ENCODE assay signal across 1 cellular context in genomic region chr16:84541999-84542876, GRCh38.
TF ChIP-seq lines count a peak whose summit lies in the region.

No MANE protein-coding gene starts in this region.

TF ChIP-seq in HepG2, 621 proteins besides CTCF, POLR2A, EP300 and RAD21 (continued from another document):
- TF ChIP-seq E2F2 (CRISPR knock-in tag; IDR thresholded peaks at IDR 0.05; ENCODE audit: borderline replicate concordance) = no peak
- TF ChIP-seq, protein P1, sequence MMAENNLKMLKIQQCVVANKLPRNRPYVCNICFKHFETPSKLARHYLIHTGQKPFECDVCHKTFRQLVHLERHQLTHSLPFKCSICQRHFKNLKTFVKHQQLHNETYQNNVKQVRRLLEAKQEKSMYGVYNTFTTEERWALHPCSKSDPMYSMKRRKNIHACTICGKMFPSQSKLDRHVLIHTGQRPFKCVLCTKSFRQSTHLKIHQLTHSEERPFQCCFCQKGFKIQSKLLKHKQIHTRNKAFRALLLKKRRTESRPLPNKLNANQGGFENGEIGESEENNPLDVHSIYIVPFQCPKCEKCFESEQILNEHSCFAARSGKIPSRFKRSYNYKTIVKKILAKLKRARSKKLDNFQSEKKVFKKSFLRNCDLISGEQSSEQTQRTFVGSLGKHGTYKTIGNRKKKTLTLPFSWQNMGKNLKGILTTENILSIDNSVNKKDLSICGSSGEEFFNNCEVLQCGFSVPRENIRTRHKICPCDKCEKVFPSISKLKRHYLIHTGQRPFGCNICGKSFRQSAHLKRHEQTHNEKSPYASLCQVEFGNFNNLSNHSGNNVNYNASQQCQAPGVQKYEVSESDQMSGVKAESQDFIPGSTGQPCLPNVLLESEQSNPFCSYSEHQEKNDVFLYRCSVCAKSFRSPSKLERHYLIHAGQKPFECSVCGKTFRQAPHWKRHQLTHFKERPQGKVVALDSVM (CRISPR knock-in tag; IDR thresholded peaks at IDR 0.05) = peak; percentile 90
